Comparison of ENCODE assay signal across 1 cellular context in the genomic region with DNA sequence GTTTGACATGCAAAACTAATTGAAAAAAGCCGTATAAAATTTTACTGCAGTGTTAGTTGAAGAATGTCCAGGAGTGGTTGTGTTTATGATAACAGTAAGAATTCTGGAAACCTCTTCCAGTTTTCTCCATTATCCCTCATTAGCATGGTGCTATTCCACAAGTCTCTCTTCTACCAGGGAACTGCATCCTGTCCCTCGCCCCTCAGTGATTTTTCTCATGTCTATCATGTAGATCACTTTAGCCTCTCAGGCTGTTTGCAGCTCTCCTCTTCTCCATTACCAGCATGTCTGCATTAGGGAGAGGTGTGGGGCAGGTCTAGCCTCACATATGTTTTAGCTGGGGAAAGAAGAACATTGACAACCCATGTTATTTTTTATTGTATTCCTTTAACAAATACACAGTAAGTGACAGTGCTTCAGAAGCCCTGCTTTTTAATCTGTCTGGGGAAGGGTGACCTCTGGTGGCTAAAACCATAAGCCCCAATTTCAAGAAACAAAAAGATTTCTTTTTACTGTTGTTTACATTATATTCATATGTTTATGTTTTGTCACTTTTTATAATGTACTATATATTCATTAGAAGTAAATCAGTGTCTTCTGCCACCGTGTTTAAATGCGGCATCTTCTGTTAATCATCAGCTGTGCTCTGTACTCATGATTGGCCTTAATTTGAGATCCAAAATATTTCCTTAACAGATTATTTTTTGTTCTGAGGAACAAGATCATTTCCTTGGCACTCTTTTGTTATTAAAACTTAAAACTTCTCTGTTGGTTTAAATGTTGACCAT.
TF ChIP-seq lines count a peak whose summit lies in the region.

No MANE protein-coding gene starts in this region.

TF ChIP-seq in H1, 55 proteins besides CTCF, POLR2A, EP300 and RAD21 (continued from another document):
- TF ChIP-seq JUND (IDR thresholded peaks at IDR 0.05; ENCODE audit: low read length) (no peak), SP1 (IDR thresholded peaks at IDR 0.05; ENCODE audit: low read depth, low read length) (no peak), TCF12 (IDR thresholded peaks at IDR 0.05; ENCODE audit: low read depth, low read length) (no peak), CREB1 (IDR thresholded peaks at IDR 0.05) (no peak)
TF ChIP-seq in H1: peak in this region for 0.
